In genomic region chr18:2982452-2983172, GRCh38 we compare ENCODE assay signal across 1 cellular context.
A peak's percentile ranks its signal among the peaks of the same experiment; 100 is the strongest.
TF ChIP-seq lines count a peak whose summit lies in the region.

No MANE protein-coding gene starts in this region.

TF ChIP-seq in GM12878, 131 proteins besides CTCF, POLR2A, EP300 and RAD21 (continued from another document):
- TF ChIP-seq, protein P1, sequence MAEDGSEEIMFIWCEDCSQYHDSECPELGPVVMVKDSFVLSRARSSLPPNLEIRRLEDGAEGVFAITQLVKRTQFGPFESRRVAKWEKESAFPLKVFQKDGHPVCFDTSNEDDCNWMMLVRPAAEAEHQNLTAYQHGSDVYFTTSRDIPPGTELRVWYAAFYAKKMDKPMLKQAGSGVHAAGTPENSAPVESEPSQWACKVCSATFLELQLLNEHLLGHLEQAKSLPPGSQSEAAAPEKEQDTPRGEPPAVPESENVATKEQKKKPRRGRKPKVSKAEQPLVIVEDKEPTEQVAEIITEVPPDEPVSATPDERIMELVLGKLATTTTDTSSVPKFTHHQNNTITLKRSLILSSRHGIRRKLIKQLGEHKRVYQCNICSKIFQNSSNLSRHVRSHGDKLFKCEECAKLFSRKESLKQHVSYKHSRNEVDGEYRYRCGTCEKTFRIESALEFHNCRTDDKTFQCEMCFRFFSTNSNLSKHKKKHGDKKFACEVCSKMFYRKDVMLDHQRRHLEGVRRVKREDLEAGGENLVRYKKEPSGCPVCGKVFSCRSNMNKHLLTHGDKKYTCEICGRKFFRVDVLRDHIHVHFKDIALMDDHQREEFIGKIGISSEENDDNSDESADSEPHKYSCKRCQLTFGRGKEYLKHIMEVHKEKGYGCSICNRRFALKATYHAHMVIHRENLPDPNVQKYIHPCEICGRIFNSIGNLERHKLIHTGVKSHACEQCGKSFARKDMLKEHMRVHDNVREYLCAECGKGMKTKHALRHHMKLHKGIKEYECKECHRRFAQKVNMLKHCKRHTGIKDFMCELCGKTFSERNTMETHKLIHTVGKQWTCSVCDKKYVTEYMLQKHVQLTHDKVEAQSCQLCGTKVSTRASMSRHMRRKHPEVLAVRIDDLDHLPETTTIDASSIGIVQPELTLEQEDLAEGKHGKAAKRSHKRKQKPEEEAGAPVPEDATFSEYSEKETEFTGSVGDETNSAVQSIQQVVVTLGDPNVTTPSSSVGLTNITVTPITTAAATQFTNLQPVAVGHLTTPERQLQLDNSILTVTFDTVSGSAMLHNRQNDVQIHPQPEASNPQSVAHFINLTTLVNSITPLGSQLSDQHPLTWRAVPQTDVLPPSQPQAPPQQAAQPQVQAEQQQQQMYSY (CRISPR knock-in tag; IDR thresholded peaks at IDR 0.05) = no peak
- TF ChIP-seq, protein P2, sequence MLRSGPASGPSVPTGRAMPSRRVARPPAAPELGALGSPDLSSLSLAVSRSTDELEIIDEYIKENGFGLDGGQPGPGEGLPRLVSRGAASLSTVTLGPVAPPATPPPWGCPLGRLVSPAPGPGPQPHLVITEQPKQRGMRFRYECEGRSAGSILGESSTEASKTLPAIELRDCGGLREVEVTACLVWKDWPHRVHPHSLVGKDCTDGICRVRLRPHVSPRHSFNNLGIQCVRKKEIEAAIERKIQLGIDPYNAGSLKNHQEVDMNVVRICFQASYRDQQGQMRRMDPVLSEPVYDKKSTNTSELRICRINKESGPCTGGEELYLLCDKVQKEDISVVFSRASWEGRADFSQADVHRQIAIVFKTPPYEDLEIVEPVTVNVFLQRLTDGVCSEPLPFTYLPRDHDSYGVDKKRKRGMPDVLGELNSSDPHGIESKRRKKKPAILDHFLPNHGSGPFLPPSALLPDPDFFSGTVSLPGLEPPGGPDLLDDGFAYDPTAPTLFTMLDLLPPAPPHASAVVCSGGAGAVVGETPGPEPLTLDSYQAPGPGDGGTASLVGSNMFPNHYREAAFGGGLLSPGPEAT (IDR thresholded peaks at IDR 0.05; ENCODE audit: low read depth) = peak; percentile 30; the same call in 1 of the 2 replicates
- TF ChIP-seq CEBPZ (IDR thresholded peaks at IDR 0.05; ENCODE audit: low read depth, low read length) = no peak
- no peak for TF ChIP-seq POU2F2 (IDR thresholded peaks at IDR 0.05; ENCODE audit: borderline replicate concordance, low read depth, low read length)
- TF ChIP-seq, protein P3, sequence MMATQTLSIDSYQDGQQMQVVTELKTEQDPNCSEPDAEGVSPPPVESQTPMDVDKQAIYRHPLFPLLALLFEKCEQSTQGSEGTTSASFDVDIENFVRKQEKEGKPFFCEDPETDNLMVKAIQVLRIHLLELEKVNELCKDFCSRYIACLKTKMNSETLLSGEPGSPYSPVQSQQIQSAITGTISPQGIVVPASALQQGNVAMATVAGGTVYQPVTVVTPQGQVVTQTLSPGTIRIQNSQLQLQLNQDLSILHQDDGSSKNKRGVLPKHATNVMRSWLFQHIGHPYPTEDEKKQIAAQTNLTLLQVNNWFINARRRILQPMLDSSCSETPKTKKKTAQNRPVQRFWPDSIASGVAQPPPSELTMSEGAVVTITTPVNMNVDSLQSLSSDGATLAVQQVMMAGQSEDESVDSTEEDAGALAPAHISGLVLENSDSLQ (IDR thresholded peaks at IDR 0.05) = peak; percentile 45; the same call in 1 of the 2 replicates
- no peak for TF ChIP-seq TAF1 (IDR thresholded peaks at IDR 0.05; ENCODE audit: borderline replicate concordance, low read depth, low read length)
- TF ChIP-seq IKZF2 (IDR thresholded peaks at IDR 0.05) = no peak
- TF ChIP-seq SMC3 (IDR thresholded peaks at IDR 0.05; ENCODE audit: borderline replicate concordance, low read length) = no peak
- no peak for TF ChIP-seq RCOR1 (conservative IDR thresholded peaks at IDR 0.05; ENCODE audit: low read depth, low read length)
- TF ChIP-seq JUNB (IDR thresholded peaks at IDR 0.05) = no peak
- TF ChIP-seq, protein P4, sequence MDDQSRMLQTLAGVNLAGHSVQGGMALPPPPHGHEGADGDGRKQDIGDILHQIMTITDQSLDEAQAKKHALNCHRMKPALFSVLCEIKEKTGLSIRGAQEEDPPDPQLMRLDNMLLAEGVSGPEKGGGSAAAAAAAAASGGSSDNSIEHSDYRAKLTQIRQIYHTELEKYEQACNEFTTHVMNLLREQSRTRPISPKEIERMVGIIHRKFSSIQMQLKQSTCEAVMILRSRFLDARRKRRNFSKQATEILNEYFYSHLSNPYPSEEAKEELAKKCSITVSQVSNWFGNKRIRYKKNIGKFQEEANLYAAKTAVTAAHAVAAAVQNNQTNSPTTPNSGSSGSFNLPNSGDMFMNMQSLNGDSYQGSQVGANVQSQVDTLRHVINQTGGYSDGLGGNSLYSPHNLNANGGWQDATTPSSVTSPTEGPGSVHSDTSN (IDR thresholded peaks at IDR 0.05; ENCODE audit: insufficient replicate concordance, low read depth, low read length) = no peak
- TF ChIP-seq, protein P5, sequence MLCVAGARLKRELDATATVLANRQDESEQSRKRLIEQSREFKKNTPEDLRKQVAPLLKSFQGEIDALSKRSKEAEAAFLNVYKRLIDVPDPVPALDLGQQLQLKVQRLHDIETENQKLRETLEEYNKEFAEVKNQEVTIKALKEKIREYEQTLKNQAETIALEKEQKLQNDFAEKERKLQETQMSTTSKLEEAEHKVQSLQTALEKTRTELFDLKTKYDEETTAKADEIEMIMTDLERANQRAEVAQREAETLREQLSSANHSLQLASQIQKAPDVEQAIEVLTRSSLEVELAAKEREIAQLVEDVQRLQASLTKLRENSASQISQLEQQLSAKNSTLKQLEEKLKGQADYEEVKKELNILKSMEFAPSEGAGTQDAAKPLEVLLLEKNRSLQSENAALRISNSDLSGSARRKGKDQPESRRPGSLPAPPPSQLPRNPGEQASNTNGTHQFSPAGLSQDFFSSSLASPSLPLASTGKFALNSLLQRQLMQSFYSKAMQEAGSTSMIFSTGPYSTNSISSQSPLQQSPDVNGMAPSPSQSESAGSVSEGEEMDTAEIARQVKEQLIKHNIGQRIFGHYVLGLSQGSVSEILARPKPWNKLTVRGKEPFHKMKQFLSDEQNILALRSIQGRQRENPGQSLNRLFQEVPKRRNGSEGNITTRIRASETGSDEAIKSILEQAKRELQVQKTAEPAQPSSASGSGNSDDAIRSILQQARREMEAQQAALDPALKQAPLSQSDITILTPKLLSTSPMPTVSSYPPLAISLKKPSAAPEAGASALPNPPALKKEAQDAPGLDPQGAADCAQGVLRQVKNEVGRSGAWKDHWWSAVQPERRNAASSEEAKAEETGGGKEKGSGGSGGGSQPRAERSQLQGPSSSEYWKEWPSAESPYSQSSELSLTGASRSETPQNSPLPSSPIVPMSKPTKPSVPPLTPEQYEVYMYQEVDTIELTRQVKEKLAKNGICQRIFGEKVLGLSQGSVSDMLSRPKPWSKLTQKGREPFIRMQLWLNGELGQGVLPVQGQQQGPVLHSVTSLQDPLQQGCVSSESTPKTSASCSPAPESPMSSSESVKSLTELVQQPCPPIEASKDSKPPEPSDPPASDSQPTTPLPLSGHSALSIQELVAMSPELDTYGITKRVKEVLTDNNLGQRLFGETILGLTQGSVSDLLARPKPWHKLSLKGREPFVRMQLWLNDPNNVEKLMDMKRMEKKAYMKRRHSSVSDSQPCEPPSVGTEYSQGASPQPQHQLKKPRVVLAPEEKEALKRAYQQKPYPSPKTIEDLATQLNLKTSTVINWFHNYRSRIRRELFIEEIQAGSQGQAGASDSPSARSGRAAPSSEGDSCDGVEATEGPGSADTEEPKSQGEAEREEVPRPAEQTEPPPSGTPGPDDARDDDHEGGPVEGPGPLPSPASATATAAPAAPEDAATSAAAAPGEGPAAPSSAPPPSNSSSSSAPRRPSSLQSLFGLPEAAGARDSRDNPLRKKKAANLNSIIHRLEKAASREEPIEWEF (IDR thresholded peaks at IDR 0.05; ENCODE audit: insufficient replicate concordance, low read depth, low read length) = no peak
